8 cellular contexts compared by ENCODE assay signal in the genomic region with DNA sequence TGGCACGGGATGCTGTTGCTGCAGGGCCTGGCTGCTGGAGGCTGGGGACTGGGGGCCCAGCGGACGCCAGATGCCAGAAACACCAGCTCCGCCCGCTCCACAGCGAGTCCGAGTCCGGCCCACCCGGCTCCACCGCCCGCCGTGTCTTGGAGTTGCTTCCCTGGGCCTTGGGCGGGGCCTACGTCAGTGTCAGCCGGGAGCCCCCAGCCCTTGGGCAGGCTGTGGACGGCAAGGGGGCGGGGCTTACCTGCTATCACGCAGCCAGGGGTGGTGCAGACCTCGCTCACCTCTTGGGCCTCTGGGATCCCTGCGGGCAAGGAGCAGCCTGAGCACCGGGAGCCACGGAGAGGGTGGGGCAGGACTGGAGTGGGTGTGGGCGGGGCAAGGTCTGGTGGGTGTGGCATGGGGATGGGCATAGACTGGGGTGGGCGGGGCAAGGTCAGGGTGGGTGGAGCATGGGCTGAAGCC. TPM values are rescaled to one million over a fixed set of nuclear protein-coding genes. Genes with fewer than 3 reads are reported as not detected.
DNase-seq lines count a peak whose midpoint lies in the region.

No MANE protein-coding gene starts in this region.

- H3K27me3 ChIP-seq in neuronal stem cell (ENCODE audit: control insufficient read depth in 3 of 3, insufficient read depth in 3 of 3, low read depth in 1 of 3, low read length in 3 of 3): peaks cover 0 to 21% (median 2%) of the 10 kb centered on the region in 3 experiments

- DNase-seq in ELF-1 (ENCODE audit: low read depth, low spot score): peak; percentile 86
- peak; percentile 78 for DNase-seq in NCI-H2227 treated with DMSO at 0.1 percent for 48 hours (lab: John Stamatoyannopoulos, UW)
- peak; percentile 87 for DNase-seq in ecto neural progenitor cell (ENCODE audit: low spot score)
- peak; percentile 53 for DNase-seq in neuronal stem cell (ENCODE audit: low spot score)
- no peak for DNase-seq in NCI-H2029 (lab: John Stamatoyannopoulos, UW)
- no peak for DNase-seq in SIG-M5 treated with dmso at 0.1 percent for 504 hours (lab: John Stamatoyannopoulos, UW; ENCODE audit: unreplicated experiment)
- DNase-seq in NCI-H2029 treated with DMSO at 0.1 percent for 48 hours (lab: John Stamatoyannopoulos, UW): no peak
- no peak for DNase-seq in NCI-H1436 (lab: John Stamatoyannopoulos, UW)

- H2BK120ac ChIP-seq in neuronal stem cell (ENCODE audit: low read depth, low read length): no peak overlapping the region

- H2AFZ ChIP-seq in neuronal stem cell (ENCODE audit: low read length): no peak overlapping the region

- H3K79me1 ChIP-seq in neuronal stem cell (ENCODE audit: low read depth, low read length): no peaks in the 10 kb centered on the region

- no peak overlapping the region for H3K4ac ChIP-seq in neuronal stem cell (ENCODE audit: low read length)

- H2BK15ac ChIP-seq in neuronal stem cell (ENCODE audit: low read length): peak overlapping the region; percentile 52

- no peak overlapping the region for H4K8ac ChIP-seq in neuronal stem cell (ENCODE audit: low read depth, low read length)

- H3K18ac ChIP-seq in neuronal stem cell (ENCODE audit: low read length): peak overlapping the region; percentile 82

- no peak overlapping the region for H3K27ac ChIP-seq in neuronal stem cell (replicated peaks; ENCODE audit: low read length)

- H3K14ac ChIP-seq in neuronal stem cell (ENCODE audit: low read length): no peak overlapping the region

- peak overlapping the region; percentile 95 for H3K23ac ChIP-seq in neuronal stem cell (ENCODE audit: low read depth, low read length, poor library complexity)

- H2BK12ac ChIP-seq in neuronal stem cell (ENCODE audit: low read length): no peak overlapping the region

- WGBS in neuronal stem cell (ENCODE audit: extremely low coverage in 2 of 2, insufficient read length in 2 of 2, insufficient replicate concordance in 1 of 2), 2 donors: no CpG with 5 or more reads among the region's 24 CpGs

- H4K91ac ChIP-seq in neuronal stem cell (ENCODE audit: low read depth, low read length, poor library complexity): no peak overlapping the region

- H3K36me3 ChIP-seq in neuronal stem cell (replicated peaks in 1 of 2; ENCODE audit: control insufficient read depth in 2 of 2, insufficient read depth in 2 of 2, low read length in 2 of 2): no peaks in the 10 kb centered on the region

- peaks cover 0 to 9% of the 10 kb centered on the region in 2 donors for H3K4me1 ChIP-seq in neuronal stem cell (ENCODE audit: control insufficient read depth in 2 of 2, insufficient read depth in 1 of 2, low read depth in 1 of 2, low read length in 2 of 2)

- peak overlapping the region; percentile 28 for H3K4me2 ChIP-seq in neuronal stem cell (ENCODE audit: insufficient read depth, low read length, poor library complexity, severe bottlenecking)

- no peak overlapping the region for H3K4me3 ChIP-seq in neuronal stem cell (ENCODE audit: low read length in 2 of 2)

- H2BK5ac ChIP-seq in neuronal stem cell (ENCODE audit: low read length): no peak overlapping the region

- no peak overlapping the region for H3K9ac ChIP-seq in neuronal stem cell (ENCODE audit: low read depth, low read length, poor library complexity)

- peaks cover 0 to 3% of the 10 kb centered on the region in 2 donors for H3K9me3 ChIP-seq in neuronal stem cell (replicated peaks in 1 of 2; ENCODE audit: control insufficient read depth in 2 of 2, insufficient read depth in 1 of 2, low read depth in 1 of 2, low read length in 2 of 2)

- H2AK5ac ChIP-seq in neuronal stem cell (ENCODE audit: low read depth, low read length): peak overlapping the region; percentile 94

RNA-seq across cellular contexts. Expression of a gene that starts 21.7 kb away (rescaled TPM):
- polyA plus RNA-seq in neuronal stem cell (2013, experiment 1 of 2): 1.1 TPM
- 1.4 TPM for polyA plus RNA-seq in neuronal stem cell (2013, experiment 2 of 2)

RNA-seq across cellular contexts. Expression of a gene that starts 24.5 kb away (rescaled TPM):
- 35.1 TPM for polyA plus RNA-seq in neuronal stem cell (2013, experiment 1 of 2)
- 35.3 TPM for polyA plus RNA-seq in neuronal stem cell (2013, experiment 2 of 2)

RNA-seq across cellular contexts. Expression of a gene that starts 54.9 kb away (rescaled TPM):
- polyA plus RNA-seq in neuronal stem cell (2013, experiment 1 of 2): 1.1 TPM
- polyA plus RNA-seq in neuronal stem cell (2013, experiment 2 of 2): 1.3 TPM

Comparison
In these comparisons a context has a peak if more than half of its experiments do, and no peak if none do; other contexts are left out.
1. DNase-seq: peak in ELF-1 (single experiment), NCI-H2227 treated with DMSO at 0.1 percent for 48 hours (single experiment), ecto neural progenitor cell (single experiment) and neuronal stem cell (single experiment); none in NCI-H2029 (single experiment), SIG-M5 treated with dmso at 0.1 percent for 504 hours (single experiment), NCI-H2029 treated with DMSO at 0.1 percent for 48 hours (single experiment) and NCI-H1436 (single experiment).